In the genomic region with DNA sequence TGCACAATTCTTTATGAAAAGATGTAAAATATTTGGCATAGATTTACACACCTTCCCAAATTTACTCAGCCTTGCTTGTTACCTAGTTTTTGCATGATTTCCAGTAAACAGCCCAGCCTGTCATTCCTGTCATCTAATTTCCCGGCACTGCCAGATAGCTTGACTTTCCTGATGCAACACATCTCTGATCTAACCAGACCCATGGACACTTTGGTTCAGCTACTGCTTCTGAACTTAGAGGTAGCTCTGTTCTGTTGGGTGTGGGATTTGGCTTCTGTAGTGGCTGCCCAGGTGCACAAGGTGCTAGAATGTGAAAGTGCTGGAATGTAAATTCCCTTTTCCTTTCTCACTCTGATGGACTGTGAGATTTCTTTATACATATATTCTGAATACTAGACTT, we compare ENCODE assay signal across 5 cellular contexts.
"Had no signal": no experiment of that assay in that cellular context is flagged by ENCODE, and none has a peak within 500 bp of the region (broad histone marks: within the 10 kb centered on the region; RNA-seq: fewer than 3 reads in every experiment).

No MANE protein-coding gene starts in this region.

- DNase-seq: IMR-90, KBM-7, KG1 had no signal

- H3K27ac ChIP-seq: HL-60 had no signal

- H3K4me3 ChIP-seq: K562 had no signal
